25 cellular contexts compared by ENCODE assay signal in the genomic region with DNA sequence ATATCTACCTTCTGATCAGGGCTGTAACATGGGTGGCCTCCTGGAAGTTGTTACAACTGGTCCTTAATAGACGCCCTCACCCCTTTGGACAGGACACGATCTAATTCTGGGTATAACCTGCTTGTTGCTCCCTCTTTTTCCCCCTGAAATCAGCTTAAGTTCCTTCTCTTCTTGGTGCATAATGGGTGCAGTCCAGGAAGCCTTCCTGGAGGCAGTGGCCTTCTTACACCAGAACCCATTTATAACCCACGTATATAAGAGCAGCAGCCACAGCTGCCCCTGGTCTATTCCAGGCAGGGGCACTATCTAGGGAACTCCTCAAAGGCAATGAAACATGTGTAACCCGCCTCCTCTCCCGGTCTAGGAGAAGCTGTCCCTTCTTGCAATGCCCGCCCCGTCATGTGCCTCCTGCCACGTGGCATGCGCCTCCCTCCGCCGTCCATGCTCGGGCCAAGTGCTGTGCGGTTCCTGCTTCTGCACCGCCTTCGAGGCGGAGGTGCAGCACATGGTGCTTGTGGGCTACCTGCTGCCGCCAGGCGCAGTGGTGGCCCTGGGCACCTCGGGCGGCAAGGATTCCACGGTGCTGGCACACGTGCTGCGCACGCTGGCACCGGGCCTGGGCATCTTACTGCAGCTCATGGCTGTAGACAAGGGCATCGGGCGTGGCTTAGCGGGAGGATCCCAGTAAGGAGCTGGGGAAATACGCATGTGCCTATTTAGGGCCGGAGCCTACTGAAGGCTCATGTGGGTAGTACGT. TPM values are rescaled to one million over a fixed set of nuclear protein-coding genes. Genes with fewer than 3 reads are reported as not detected.
"Had no signal": no experiment of that assay in that cellular context is flagged by ENCODE, and none has a peak within 500 bp of the region (broad histone marks: within the 10 kb centered on the region; RNA-seq: fewer than 3 reads in every experiment).

No MANE protein-coding gene starts in this region.

- H3K4me3 ChIP-seq: SJSA1, SK-N-MC had no signal

- H3K36me3 ChIP-seq: SJSA1 had no signal

- H3K27ac ChIP-seq: SJSA1, SK-N-MC had no signal

- DNase-seq: KBM-7, MV-4-11, NCI-H1048, NCI-H1105, NCI-H1417, NCI-H1436 treated with DMSO at 0.1 percent for 48 hours, NCI-H1694, NCI-H1930, NCI-H2081, NCI-H2107, NCI-H2227 treated with DMSO at 0.1 percent for 48 hours, NCI-H524, NCI-H526 treated with DMSO at 0.1 percent for 48 hours, NCI-H774, Right ventricle myocardium superior, RPMI8226, SIG-M5 had no signal

- H3K27me3 Mint-ChIP-seq: IgD-negative memory B cell had no signal

- FAIRE-seq: RCC 7860 had no signal

- H3K9me3 Mint-ChIP-seq: IgD-negative memory B cell had no signal

- H3K27me3 ChIP-seq: SJSA1 had no signal

RNA-seq across cellular contexts. Expression of gene SIGLEC5, which starts 31.9 kb away (rescaled TPM):
- total RNA-seq: HT1080, LHCN-M2, MCF 10A, NCI-H460, Right ventricle myocardium superior, SJSA1 had no signal
- polyA plus RNA-seq: IgD-negative memory B cell had no signal

RNA-seq across cellular contexts. Expression of gene SIGLEC14, which starts 48.3 kb away (rescaled TPM):
- total RNA-seq: LHCN-M2, MCF 10A, NCI-H460, SJSA1 had no signal
